ENCODE assay signal across 10 cellular contexts in the genomic region with DNA sequence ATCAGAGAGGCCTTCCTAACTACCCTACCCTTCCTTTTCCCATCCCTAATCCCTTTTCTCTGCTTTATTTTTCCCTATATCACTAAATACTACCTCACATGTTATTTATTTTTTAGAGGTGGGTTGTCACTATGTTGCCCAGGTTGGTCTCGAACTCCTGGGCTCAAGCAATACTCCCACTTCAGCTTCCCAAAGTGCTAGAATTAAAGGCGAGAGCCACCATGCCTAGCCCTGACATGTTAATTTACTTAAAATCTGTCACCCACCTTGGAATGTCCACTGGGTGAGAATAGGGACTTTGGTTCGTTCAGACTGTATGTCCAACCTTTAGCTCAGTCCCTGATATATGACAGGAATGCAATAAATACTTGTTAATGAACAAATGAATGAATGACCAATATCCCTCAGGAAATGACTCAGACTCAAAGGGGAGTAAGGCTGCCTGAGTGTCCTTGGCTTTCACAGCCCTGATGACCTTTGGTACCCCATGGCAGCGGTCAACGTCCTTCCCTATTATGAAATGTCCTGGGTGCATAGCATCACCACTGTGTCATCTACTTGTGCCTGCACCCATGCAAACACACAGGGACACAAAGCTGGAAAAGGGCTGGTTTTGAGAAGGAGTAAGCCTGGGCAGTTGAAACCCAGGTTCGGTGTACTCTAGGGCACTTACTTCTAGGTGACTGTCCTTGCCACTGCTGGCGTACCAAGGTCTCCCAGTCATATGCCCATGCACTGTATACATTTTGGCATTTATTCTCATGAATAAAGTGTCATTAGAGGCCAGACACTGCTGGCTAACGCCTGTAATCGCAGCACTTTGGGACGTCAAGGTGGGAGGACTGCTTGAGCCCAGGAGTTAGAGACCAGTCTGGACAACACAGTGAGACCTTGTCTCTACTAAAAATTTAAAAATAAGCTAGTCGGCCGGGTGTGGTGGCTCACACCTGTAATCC. TPM values are rescaled to one million over a fixed set of nuclear protein-coding genes. Genes with fewer than 3 reads are reported as not detected.
DNase-seq lines count a peak whose midpoint lies in the region; ATAC-seq and TF ChIP-seq lines count a peak whose summit lies in the region.
"Had no signal": no experiment of that assay in that cellular context is flagged by ENCODE, and none has a peak within 500 bp of the region (broad histone marks: within the 10 kb centered on the region; RNA-seq: fewer than 3 reads in every experiment).

No MANE protein-coding gene starts in this region.

- peaks cover 50% of the 10 kb centered on the region for H3K4me1 ChIP-seq in CD4-positive, CD25-positive, alpha-beta regulatory T cell (ENCODE audit: control insufficient read depth, insufficient read depth, low read length, poor library complexity, severe bottlenecking)
- H3K4me1 ChIP-seq in MM.1S (ENCODE audit: low read length) (peaks cover 83% of the 10 kb centered on the region), duodenal mucosa (ENCODE audit: control insufficient read depth in 1 of 2, insufficient read depth in 2 of 2, low read length in 2 of 2) (peaks cover 55 to 63% of the 10 kb centered on the region in 2 donors)

- H3K27ac ChIP-seq in CD4-positive, CD25-positive, alpha-beta regulatory T cell (ENCODE audit: insufficient read depth, low read length, poor library complexity, severe bottlenecking): no peak overlapping the region
- H3K27ac ChIP-seq in MM.1S (ENCODE audit: low read length) (peak overlapping the region; percentile 84; the same call in 1 of the 2 replicates), duodenal mucosa (ENCODE audit: low read depth, low read length) (peak overlapping the region; percentile 71)

- no peak overlapping the region for H2AFZ ChIP-seq in MM.1S (ENCODE audit: low read length)

- peaks cover 32% of the 10 kb centered on the region for H3K36me3 Mint-ChIP-seq in CD4-positive, CD25-positive, alpha-beta regulatory T cell
- no peaks in the 10 kb centered on the region for H3K36me3 Mint-ChIP-seq in natural killer cell

- no peaks in the 10 kb centered on the region for H3K9me3 ChIP-seq in CD4-positive, CD25-positive, alpha-beta regulatory T cell (ENCODE audit: control insufficient read depth in 2 of 2, low read length in 2 of 2)
- H3K9me3 ChIP-seq in MM.1S (replicated peaks; ENCODE audit: insufficient read depth, low read length) (no peaks in the 10 kb centered on the region), duodenal mucosa (ENCODE audit: control insufficient read depth in 1 of 2, low read length in 2 of 2) (no peaks in the 10 kb centered on the region)

- peak overlapping the region in 1 of 4 donors; percentile 5 for H3K4me3 Mint-ChIP-seq in CD4-positive, CD25-positive, alpha-beta regulatory T cell
- H3K4me3 Mint-ChIP-seq in natural killer cell: peak overlapping the region; percentile 1

- no peaks in the 10 kb centered on the region for H3K27me3 Mint-ChIP-seq in CD4-positive, CD25-positive, alpha-beta regulatory T cell
- no peaks in the 10 kb centered on the region for H3K27me3 Mint-ChIP-seq in natural killer cell (ENCODE audit: low read depth in 2 of 2)

- no peak overlapping the region for H3K4me3 ChIP-seq in CD4-positive, CD25-positive, alpha-beta regulatory T cell (ENCODE audit: low read depth, low read length)
- no peak overlapping the region for H3K4me3 ChIP-seq in MM.1S (ENCODE audit: low read length)
- H3K4me3 ChIP-seq in duodenal mucosa (ENCODE audit: low read depth in 1 of 2, low read length in 2 of 2): no peak overlapping the region
- H3K4me3 ChIP-seq: GM12878 had no signal

- no peaks in the 10 kb centered on the region for H3K9me3 Mint-ChIP-seq in CD4-positive, CD25-positive, alpha-beta regulatory T cell
- no peaks in the 10 kb centered on the region for H3K9me3 Mint-ChIP-seq in natural killer cell

- TF ChIP-seq CTCF in MM.1S (IDR thresholded peaks at IDR 0.05; ENCODE audit: low read length): no peak
- no peak for TF ChIP-seq CTCF in natural killer cell (IDR thresholded peaks at IDR 0.05)

- H3K36me3 ChIP-seq in CD4-positive, CD25-positive, alpha-beta regulatory T cell (ENCODE audit: control insufficient read depth, insufficient read depth, low read length): peaks cover 15% of the 10 kb centered on the region
- H3K36me3 ChIP-seq in MM.1S (replicated peaks; ENCODE audit: insufficient read depth, low read length): peaks cover 4% of the 10 kb centered on the region; the same call in 1 of the 2 replicates
- H3K36me3 ChIP-seq in duodenal mucosa (ENCODE audit: control insufficient read depth in 1 of 2, insufficient read depth in 2 of 2, low read length in 2 of 2): peaks cover 6 to 14% of the 10 kb centered on the region in 2 donors

- DNase-seq in CD4-positive, CD25-positive, alpha-beta regulatory T cell: no peak
- no peak for DNase-seq in MM.1S
- no peak for DNase-seq in natural killer cell
- no peak for DNase-seq in COR-L47 (lab: John Stamatoyannopoulos, UW)
- no peak for DNase-seq in NCI-H510A (lab: John Stamatoyannopoulos, UW)
- DNase-seq: stimulated activated naive CD4-positive, alpha-beta T cell had no signal

- H3K4me2 ChIP-seq in MM.1S (ENCODE audit: low read depth, low read length): peak overlapping the region; percentile 52

- H3F3A ChIP-seq in MM.1S (ENCODE audit: insufficient read depth, low read length): peaks cover 88% of the 10 kb centered on the region

- peak overlapping the region; percentile 72 to 78 (median 76) for H3K27ac Mint-ChIP-seq in CD4-positive, CD25-positive, alpha-beta regulatory T cell
- peak overlapping the region; percentile 79 to 89 for H3K27ac Mint-ChIP-seq in natural killer cell

- peaks cover 81% of the 10 kb centered on the region for H3K79me2 ChIP-seq in MM.1S (ENCODE audit: low read length)

- H4K20me1 ChIP-seq in MM.1S (ENCODE audit: insufficient read depth, low read length): no peaks in the 10 kb centered on the region

- intact Hi-C loops in natural killer cell (cut with micrococcal nuclease): no loop called here

- H3K27me3 ChIP-seq in CD4-positive, CD25-positive, alpha-beta regulatory T cell (ENCODE audit: control insufficient read depth, insufficient read depth, low read length): no peaks in the 10 kb centered on the region
- no peaks in the 10 kb centered on the region for H3K27me3 ChIP-seq in MM.1S (replicated peaks; ENCODE audit: insufficient read depth, low read length)
- H3K27me3 ChIP-seq in duodenal mucosa (ENCODE audit: control insufficient read depth in 1 of 2, insufficient read depth in 2 of 2, low read length in 2 of 2): no peaks in the 10 kb centered on the region

- no peak overlapping the region for H3K9ac ChIP-seq in MM.1S (ENCODE audit: low read length)
- no peak overlapping the region for H3K9ac ChIP-seq in duodenal mucosa (ENCODE audit: low read depth in 1 of 2, low read length in 2 of 2)

- ATAC-seq in CD4-positive, CD25-positive, alpha-beta regulatory T cell (ENCODE audit: low read depth in 2 of 2): no peak
- no peak for ATAC-seq in natural killer cell
- no peak for ATAC-seq in HG03354 (IDR thresholded peaks at IDR 0.05; ENCODE audit: poor library complexity, severe bottlenecking, unreplicated experiment)
- ATAC-seq in GM18517 (IDR thresholded peaks at IDR 0.05; ENCODE audit: unreplicated experiment): no peak
- ATAC-seq: GM12878 had no signal

- H3K9me2 ChIP-seq in MM.1S (replicated peaks; ENCODE audit: insufficient read depth, low read length): no peaks in the 10 kb centered on the region

- peaks cover 18 to 78% (median 61%) of the 10 kb centered on the region in 4 donors for H3K4me1 Mint-ChIP-seq in CD4-positive, CD25-positive, alpha-beta regulatory T cell
- H3K4me1 Mint-ChIP-seq in natural killer cell: peaks cover 64 to 86% of the 10 kb centered on the region in 2 donors

RNA-seq across cellular contexts. Expression of gene BCL2L1, which starts 26.5 kb away (rescaled TPM):
- 38.1 TPM for total RNA-seq in CD4-positive, CD25-positive, alpha-beta regulatory T cell
- 10 to 100 TPM; 15.5 to 19.6 (median 17.3) TPM for polyA plus RNA-seq in CD4-positive, CD25-positive, alpha-beta regulatory T cell
- total RNA-seq in natural killer cell: 10 to 100 TPM; 67.4 to 92.6 (median 78.6) TPM

RNA-seq across cellular contexts. Expression of gene TPX2, which starts 43.0 kb away (rescaled TPM):
- total RNA-seq in CD4-positive, CD25-positive, alpha-beta regulatory T cell: 5.4 TPM
- polyA plus RNA-seq in CD4-positive, CD25-positive, alpha-beta regulatory T cell: 1 to 10 TPM; 3.1 to 6.3 (median 3.8) TPM
- total RNA-seq in natural killer cell: 1 to 10 TPM; 2.2 to 4.2 (median 2.2) TPM

RNA-seq across cellular contexts. Expression of gene COX4I2, which starts 58.4 kb away (rescaled TPM):
- not detected for total RNA-seq in CD4-positive, CD25-positive, alpha-beta regulatory T cell
- not detected for polyA plus RNA-seq in CD4-positive, CD25-positive, alpha-beta regulatory T cell
- not detected for total RNA-seq in natural killer cell
- total RNA-seq: GM12878 had no signal
- polyA plus RNA-seq: GM12878 had no signal
